Comparison of ENCODE assay signal across 22 cellular contexts in the genomic region with DNA sequence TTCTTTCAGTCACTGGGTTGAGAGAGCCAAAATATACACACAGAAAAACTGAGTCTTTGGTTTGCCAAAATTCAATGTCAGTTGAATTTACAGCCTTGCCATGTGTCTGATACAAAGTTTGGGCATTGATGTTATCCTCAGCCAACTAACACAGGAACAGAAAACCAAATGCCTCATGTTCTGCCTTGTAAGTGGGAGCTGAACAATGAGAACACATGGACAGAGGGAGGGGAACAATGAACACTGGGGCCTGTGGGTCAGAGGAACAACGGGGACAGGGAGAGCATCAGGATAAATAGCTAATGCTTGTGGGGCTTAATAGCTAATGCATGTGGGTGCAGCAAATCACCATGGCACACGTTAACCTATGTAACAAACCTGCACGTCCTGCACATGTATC.
"Had no signal": no experiment of that assay in that cellular context is flagged by ENCODE, and none has a peak within 500 bp of the region (broad histone marks: within the 10 kb centered on the region; RNA-seq: fewer than 3 reads in every experiment).

No MANE protein-coding gene starts in this region.

- H3K4me3 ChIP-seq: left ventricle myocardium inferior, right lobe of liver, thoracic aorta, upper lobe of right lung had no signal

- H3K27ac Mint-ChIP-seq: activated CD4-positive, alpha-beta memory T cell treated with anti-CD3 and anti-CD28 coated beads, Interleukin-2, amount 10 ng/mL, durations not matched to agents 7 days and 5 days; activated CD8-positive, alpha-beta memory T cell treated with anti-CD3 and anti-CD28 coated beads, Interleukin-2, amount 10 ng/mL, durations not matched to agents 7 days and 5 days; activated naive CD8-positive, alpha-beta T cell treated with anti-CD3 and anti-CD28 coated beads, Interleukin-2, amount 10 ng/mL, durations not matched to agents 7 days and 5 days; activated T-helper 17 cell treated with anti-CD3 and anti-CD28 coated beads, Interleukin-2, amount 50 U/mL, for 72 hours; natural killer cell treated with Interleukin-12 subunit alpha and Interleukin-12 subunit beta and Interleukin-15 and Interleukin-18, amount 100 ng/mL, for 72 hours; stimulated activated naive CD8-positive, alpha-beta T cell treated with anti-CD3 and anti-CD28 coated beads, Interleukin-15, Interleukin-2, amounts not matched to agents 100 ng/mL and 50 ng/mL, for 24 hours; T-cell had no signal

- H3K9me3 ChIP-seq: left ventricle myocardium inferior, right lobe of liver, SK-N-SH, thoracic aorta, upper lobe of right lung had no signal

- H3K4me1 ChIP-seq: left ventricle myocardium inferior, right lobe of liver, upper lobe of right lung had no signal

- FAIRE-seq: small intestine had no signal

- ATAC-seq: activated CD8-positive, alpha-beta memory T cell treated with anti-CD3 and anti-CD28 coated beads, Interleukin-2, amount 10 ng/mL, durations not matched to agents 7 days and 5 days; activated T-helper 17 cell treated with anti-CD3 and anti-CD28 coated beads, Interleukin-2, amount 50 U/mL, for 72 hours; natural killer cell treated with Interleukin-12 subunit alpha and Interleukin-12 subunit beta and Interleukin-15 and Interleukin-18, amount 100 ng/mL, for 72 hours; right lobe of liver; T-cell; upper lobe of right lung had no signal

- H3K9ac ChIP-seq: SK-N-SH had no signal

- H3K27me3 Mint-ChIP-seq: activated CD4-positive, alpha-beta memory T cell treated with anti-CD3 and anti-CD28 coated beads, Interleukin-2, amount 10 ng/mL, durations not matched to agents 7 days and 5 days; activated CD8-positive, alpha-beta memory T cell treated with anti-CD3 and anti-CD28 coated beads, Interleukin-2, amount 10 ng/mL, durations not matched to agents 7 days and 5 days; activated naive CD8-positive, alpha-beta T cell treated with anti-CD3 and anti-CD28 coated beads, Interleukin-2, amount 10 ng/mL, durations not matched to agents 7 days and 5 days; stimulated activated naive CD8-positive, alpha-beta T cell treated with anti-CD3 and anti-CD28 coated beads, Interleukin-15, Interleukin-2, amounts not matched to agents 100 ng/mL and 50 ng/mL, for 24 hours had no signal

- H3K27me3 ChIP-seq: right lobe of liver, upper lobe of right lung had no signal

- DNase-seq: activated CD4-positive, alpha-beta memory T cell treated with anti-CD3 and anti-CD28 coated beads, Interleukin-2, amount 10 ng/mL, durations not matched to agents 7 days and 5 days; activated CD4-positive, alpha-beta T cell treated with anti-CD3 and anti-CD28 coated beads for 48 hours; activated CD4-positive, CD25-positive, alpha-beta regulatory T cell; activated CD8-positive, alpha-beta memory T cell treated with anti-CD3 and anti-CD28 coated beads, Interleukin-2, amount 10 ng/mL, durations not matched to agents 7 days and 5 days; activated naive CD4-positive, alpha-beta T cell; activated naive CD8-positive, alpha-beta T cell treated with anti-CD3 and anti-CD28 coated beads, Interleukin-2, amount 10 ng/mL, durations not matched to agents 7 days and 5 days; activated T-cell treated with anti-CD3 and anti-CD28 coated beads, Interleukin-2, amount 50 U/mL, for 1 hour; aorta; effector memory CD4-positive, alpha-beta T cell; left ventricle myocardium inferior; mesendoderm; right lobe of liver; SK-N-SH; small intestine; stimulated activated CD4-positive, alpha-beta T cell treated with anti-CD3 and anti-CD28 coated beads, Interleukin-15, amount 100 ng/mL, for 24 hours; stimulated activated CD4-positive, alpha-beta T cell treated with anti-CD3 and anti-CD28 coated beads, Interleukin-2, amount 100 ng/mL, for 48 hours; T-cell; upper lobe of right lung had no signal

- H3K27ac ChIP-seq: left ventricle myocardium inferior, right lobe of liver, thoracic aorta, upper lobe of right lung had no signal

- H3K4me1 Mint-ChIP-seq: activated CD4-positive, alpha-beta memory T cell treated with anti-CD3 and anti-CD28 coated beads, Interleukin-2, amount 10 ng/mL, durations not matched to agents 7 days and 5 days; activated CD8-positive, alpha-beta memory T cell treated with anti-CD3 and anti-CD28 coated beads, Interleukin-2, amount 10 ng/mL, durations not matched to agents 7 days and 5 days; activated naive CD8-positive, alpha-beta T cell treated with anti-CD3 and anti-CD28 coated beads, Interleukin-2, amount 10 ng/mL, durations not matched to agents 7 days and 5 days; activated T-helper 17 cell treated with anti-CD3 and anti-CD28 coated beads, Interleukin-2, amount 50 U/mL, for 72 hours; T-cell had no signal

- H3K36me3 Mint-ChIP-seq: activated CD8-positive, alpha-beta memory T cell treated with anti-CD3 and anti-CD28 coated beads, Interleukin-2, amount 10 ng/mL, durations not matched to agents 7 days and 5 days; activated naive CD8-positive, alpha-beta T cell treated with anti-CD3 and anti-CD28 coated beads, Interleukin-2, amount 10 ng/mL, durations not matched to agents 7 days and 5 days; natural killer cell treated with Interleukin-12 subunit alpha and Interleukin-12 subunit beta and Interleukin-15 and Interleukin-18, amount 100 ng/mL, for 72 hours had no signal

- H3K4me2 ChIP-seq: SK-N-SH had no signal

- H3K4me3 Mint-ChIP-seq: activated CD4-positive, alpha-beta memory T cell treated with anti-CD3 and anti-CD28 coated beads, Interleukin-2, amount 10 ng/mL, durations not matched to agents 7 days and 5 days; activated CD8-positive, alpha-beta memory T cell treated with anti-CD3 and anti-CD28 coated beads, Interleukin-2, amount 10 ng/mL, durations not matched to agents 7 days and 5 days; activated naive CD8-positive, alpha-beta T cell treated with anti-CD3 and anti-CD28 coated beads, Interleukin-2, amount 10 ng/mL, durations not matched to agents 7 days and 5 days; activated T-helper 17 cell treated with anti-CD3 and anti-CD28 coated beads, Interleukin-2, amount 50 U/mL, for 72 hours; natural killer cell treated with Interleukin-12 subunit alpha and Interleukin-12 subunit beta and Interleukin-15 and Interleukin-18, amount 100 ng/mL, for 72 hours; stimulated activated naive CD8-positive, alpha-beta T cell treated with anti-CD3 and anti-CD28 coated beads, Interleukin-15, Interleukin-2, amounts not matched to agents 100 ng/mL and 50 ng/mL, for 24 hours; T-cell had no signal

- H3K36me3 ChIP-seq: left ventricle myocardium inferior, right lobe of liver, thoracic aorta, upper lobe of right lung had no signal

- H3K9me3 Mint-ChIP-seq: activated CD4-positive, alpha-beta memory T cell treated with anti-CD3 and anti-CD28 coated beads, Interleukin-2, amount 10 ng/mL, durations not matched to agents 7 days and 5 days; stimulated activated naive CD8-positive, alpha-beta T cell treated with anti-CD3 and anti-CD28 coated beads, Interleukin-15, Interleukin-2, amounts not matched to agents 100 ng/mL and 50 ng/mL, for 24 hours; T-cell had no signal
